ENCODE assay signal across 9 cellular contexts in genomic region chr12:16606201-16606849, GRCh38. TPM values are rescaled to one million over a fixed set of nuclear protein-coding genes. Genes with fewer than 3 reads are reported as not detected.
A peak's percentile ranks its signal among the peaks of the same experiment; 100 is the strongest.
DNase-seq lines count a peak whose midpoint lies in the region; ATAC-seq, FAIRE-seq and TF ChIP-seq lines count a peak whose summit lies in the region.
"Had no signal": no experiment of that assay in that cellular context is flagged by ENCODE, and none has a peak within 500 bp of the region (broad histone marks: within the 10 kb centered on the region; RNA-seq: fewer than 3 reads in every experiment).

No MANE protein-coding gene starts in this region.

- ATAC-seq in GM21367 (IDR thresholded peaks at IDR 0.05; ENCODE audit: unreplicated experiment) (peak; percentile 38), GM12878 (peak; percentile 40)

- H3K27ac ChIP-seq in GM12878 (ENCODE audit: control insufficient read depth, insufficient read depth) (no peak overlapping the region), kidney (ENCODE audit: low read depth in 2 of 2, low read length in 2 of 2) (peak overlapping the region in 1 of 2 donors; percentile 44), stomach smooth muscle (ENCODE audit: low read length) (peak overlapping the region; percentile 81)

- no TSS peak for BruUV-seq in GM12878 (replicated peaks; lab: Mats Ljungman, UMichigan)

- peak; percentile 50 for DNase-seq in ACHN
- peak; percentile 76 for DNase-seq in NCI-H1092 treated with DMSO at 0.1 percent for 48 hours (lab: John Stamatoyannopoulos, UW)
- DNase-seq in GM12878 (ENCODE audit: low read depth, low spot score): no peak
- DNase-seq in kidney: peak; percentile 44
- DNase-seq in CD14-positive monocyte (ENCODE audit: low spot score): no peak
- DNase-seq in NK-92 (lab: John Stamatoyannopoulos, UW; ENCODE audit: unreplicated experiment): no peak

- in situ Hi-C loops in ACHN (cut with HindIII; ENCODE audit: low pct_ligation_motif_present, low pct_unique_long_range_greater_than_20kb, low sequenced_read_pairs) (no loop called here), GM12878 (cut with MboI) (no loop called here)

- H3K4me1 ChIP-seq in GM12878 (ENCODE audit: control insufficient read depth, insufficient read depth, low read length) (peaks cover 4% of the 10 kb centered on the region; the same call in 1 of the 2 replicates), kidney (ENCODE audit: control insufficient read depth in 1 of 2, insufficient read depth in 1 of 2, low read depth in 1 of 2, low read length in 2 of 2) (peaks cover 3 to 6% of the 10 kb centered on the region in 2 donors), stomach smooth muscle (ENCODE audit: control insufficient read depth, insufficient read depth, low read length) (no peaks in the 10 kb centered on the region)

- H3K9me3 Mint-ChIP-seq in CD14-positive monocyte: peaks cover 0 to 12% (median 9%) of the 10 kb centered on the region in 7 donors

- no peak overlapping the region for H3K27ac Mint-ChIP-seq in CD14-positive monocyte

- peaks cover 76 to 87% (median 80%) of the 10 kb centered on the region in 3 donors for H3K27me3 Mint-ChIP-seq in CD14-positive monocyte (ENCODE audit: low read depth in 3 of 3)

- no peaks in the 10 kb centered on the region for H3K36me3 Mint-ChIP-seq in CD14-positive monocyte

- TF ChIP-seq CTCF in GM12878 (IDR thresholded peaks at IDR 0.05 in 2 of 3, conservative IDR thresholded peaks at IDR 0.05 in 1 of 3; ENCODE audit: control insufficient read depth in 2 of 3, extremely low read depth in 1 of 3, insufficient read depth in 1 of 3, low read depth in 3 of 3, low read length in 3 of 3): no peak
- no peak for TF ChIP-seq CTCF in kidney (IDR thresholded peaks at IDR 0.05; ENCODE audit: borderline replicate concordance, extremely low read depth, insufficient read depth)
- TF ChIP-seq CTCF in CD14-positive monocyte (IDR thresholded peaks at IDR 0.05): no peak

- H3K9ac ChIP-seq in GM12878 (ENCODE audit: control insufficient read depth, insufficient read depth, low read length): no peak overlapping the region
- H3K9ac ChIP-seq in kidney (ENCODE audit: low read length in 2 of 2): no peak overlapping the region
- peak overlapping the region; percentile 59 to 88 for H3K9ac ChIP-seq in stomach smooth muscle (ENCODE audit: low read length in 2 of 2)

- no peak for TF ChIP-seq EP300 in GM12878 (IDR thresholded peaks at IDR 0.05; ENCODE audit: borderline replicate concordance in 1 of 2, control insufficient read depth in 1 of 2, low read depth in 2 of 2, low read length in 2 of 2)

- H3K4me1 Mint-ChIP-seq in CD14-positive monocyte: peaks cover 8% of the 10 kb centered on the region

- intact Hi-C loops in GM12878 (cut with micrococcal nuclease; ENCODE audit: unreplicated experiment): no loop called here
- intact Hi-C loops in kidney (cut with DNase I): no loop called here
- intact Hi-C loops in CD14-positive monocyte (cut with micrococcal nuclease): no loop called here

- no peaks in the 10 kb centered on the region for H3K9me3 ChIP-seq in GM12878 (replicated peaks; ENCODE audit: control insufficient read depth, insufficient read depth, low read length)
- no peaks in the 10 kb centered on the region for H3K9me3 ChIP-seq in kidney (ENCODE audit: control insufficient read depth in 1 of 2, low read length in 2 of 2)
- H3K9me3 ChIP-seq in stomach smooth muscle (ENCODE audit: control insufficient read depth in 2 of 2, low read length in 2 of 2): no peaks in the 10 kb centered on the region

- H3K4me3 ChIP-seq in GM12878 (peak overlapping the region; percentile 34; the same call in 1 of the 2 replicates), kidney (ENCODE audit: low read length in 2 of 2) (peak overlapping the region; percentile 62 to 68), stomach smooth muscle (ENCODE audit: low read length in 2 of 2) (peak overlapping the region; percentile 85)

- POLR2A ChIA-PET in GM12878 (lab: Charles Lee): interaction anchor here (0.5 to 1.6 kb wide), 7 partner anchors 9 to 226 kb away, joined by 3 to 5 read pairs (median 3); no protein-coding TSS in a partner anchor

- 5% methylated on average over 26 of the region's 26 CpGs for WGBS in GM12878 (ENCODE audit: insufficient coverage, insufficient replicate concordance, low lambda C conversion rate, missing lambda C conversion rate)

- no peak for TF ChIP-seq RAD21 in GM12878 (IDR thresholded peaks at IDR 0.05; ENCODE audit: insufficient read depth, low read depth, low read length)

- CTCF ChIA-PET in GM12878 (lab: Yijun Ruan, JAX): interaction anchor here (0.6 to 1.7 kb wide), 6 partner anchors 9 to 223 kb away, joined by 3 to 5 read pairs (median 3); no protein-coding TSS in a partner anchor

- H4K20me1 ChIP-seq in GM12878 (ENCODE audit: control insufficient read depth, insufficient read depth): no peaks in the 10 kb centered on the region

- FAIRE-seq in GM12878 (lab: Jason Lieb, UNC): no peak
- FAIRE-seq in kidney (lab: Jason Lieb, UNC): no peak
- FAIRE-seq: G401.6 had no signal

- H3K4me2 ChIP-seq in GM12878 (ENCODE audit: control insufficient read depth, insufficient read depth): peak overlapping the region; percentile 50

- H3K27me3 ChIP-seq in GM12878 (replicated peaks in 1 of 2; ENCODE audit: control insufficient read depth in 2 of 2, insufficient read depth in 2 of 2, low read length in 1 of 2): peaks cover 0 to 2% of the 10 kb centered on the region in 2 experiments; a peak in 2 of 4 replicates
- H3K27me3 ChIP-seq in stomach smooth muscle (ENCODE audit: control insufficient read depth in 1 of 2, insufficient read depth in 2 of 2, low read length in 2 of 2): peaks cover 0 to 2% of the 10 kb centered on the region in 2 donors

- peak overlapping the region in 1 of 2 donors; percentile 86 for H3K4me3 Mint-ChIP-seq in CD14-positive monocyte

- RAD21 ChIA-PET in GM12878 (lab: Charles Lee; ENCODE audit: unreplicated experiment): interaction anchor here (0.9 to 2.6 kb wide), 13 partner anchors 10 to 230 kb away, joined by 3 to 16 read pairs (median 3); no protein-coding TSS in a partner anchor

- H3K36me3 ChIP-seq in GM12878 (ENCODE audit: control insufficient read depth in 2 of 2, insufficient read depth in 2 of 2, low read length in 1 of 2) (no peaks in the 10 kb centered on the region), kidney (ENCODE audit: control insufficient read depth in 1 of 2, insufficient read depth in 2 of 2, low read length in 2 of 2) (no peaks in the 10 kb centered on the region), stomach smooth muscle (ENCODE audit: control insufficient read depth in 2 of 2, insufficient read depth in 2 of 2, low read length in 2 of 2) (no peaks in the 10 kb centered on the region)

- H3K79me2 ChIP-seq in GM12878 (ENCODE audit: control insufficient read depth, insufficient read depth, low read length): no peaks in the 10 kb centered on the region

- peak overlapping the region; percentile 42 for H2AFZ ChIP-seq in GM12878 (ENCODE audit: control insufficient read depth, low read depth, low read length)

- SMC1A ChIA-PET in GM12878 (lab: Charles Lee; ENCODE audit: uncharacterized antibody, unreplicated experiment): interaction anchor here (0.6 to 10.4 kb wide), 23 partner anchors 6 to 382 kb away, joined by 3 to 121 read pairs (median 3); no protein-coding TSS in a partner anchor

- no peak for TF ChIP-seq POLR2A in GM12878 (IDR thresholded peaks at IDR 0.05; ENCODE audit: low read depth, low read length)

TF ChIP-seq in GM12878, 131 proteins besides CTCF, POLR2A, EP300 and RAD21 (continues in another document):
- TF ChIP-seq CHD4 (IDR thresholded peaks at IDR 0.05): no peak
- TF ChIP-seq ZNF217 (IDR thresholded peaks at IDR 0.05): no peak
- TF ChIP-seq BHLHE40 (IDR thresholded peaks at IDR 0.05; ENCODE audit: borderline replicate concordance in 1 of 2, low read depth in 2 of 2, low read length in 1 of 2): peak in 1 of 2 experiments; percentile 39; a peak in 2 of 4 replicates
- no peak for TF ChIP-seq PAX8 (IDR thresholded peaks at IDR 0.05)
- peak; percentile 24 for TF ChIP-seq MEF2B (IDR thresholded peaks at IDR 0.05; ENCODE audit: partially characterized antibody, poor library complexity, severe bottlenecking)
- TF ChIP-seq EED (IDR thresholded peaks at IDR 0.05; ENCODE audit: low read depth): no peak
- no peak for TF ChIP-seq ZNF207 (IDR thresholded peaks at IDR 0.05; ENCODE audit: borderline replicate concordance)

RNA-seq across cellular contexts. Expression of gene LMO3, which starts 0.4 kb away (rescaled TPM):
- 5.5 and 5.7 TPM in 2 replicates for total RNA-seq in GM12878 (2013; cell fraction: nucleolus; rRNA removed)
- total RNA-seq in GM12878 (2014; rRNA removed) (1.4 and 1.8 TPM in 2 replicates), GM12878 (2014; rRNA removed; fragmentation: Illumina TruSeq; extraction: Trizol) (2.1 and 2.6 TPM in 2 replicates), GM12878 (2021) (1.6 and 2.0 TPM in 2 replicates), kidney (3.7 TPM)
- polyA plus RNA-seq in GM12878 (2011; ENCODE audit: low read depth): 0.31 TPM
- polyA plus RNA-seq in GM12878 (2011; rRNA removed) (13.5 and 18.5 TPM in 2 replicates), GM12878 (2014; fragmentation: Illumina TruSeq; extraction: Trizol) (2.4 and 3.9 TPM in 2 replicates), GM12878 (2014; fragmentation: Nextera tagmentation; extraction: Ambion mirVana) (1 to 10 TPM; 1.8 to 2.0 TPM), GM12878 (2014; rRNA removed) (1.5 and 2.9 TPM in 2 replicates), GM12878 (2016; fragmentation: Nextera tagmentation; extraction: Ambion mirVana) (1 to 10 TPM; 1.6 to 1.7 TPM), kidney (ENCODE audit: insufficient read depth, low read depth, low replicate concordance) (4.6 TPM), CD14-positive monocyte (not detected)
- 6.7 and 11.1 TPM in 2 replicates for polyA plus RNA-seq in GM12878 (2011; cell fraction: cytosol; rRNA removed)
- 11.7 and 16.3 TPM in 2 replicates for polyA plus RNA-seq in GM12878 (2011; cell fraction: nucleus; rRNA removed)
- 0.96 and 1.7 TPM in 2 replicates for polyA plus RNA-seq in GM12878 (2012)
- polyA minus RNA-seq in GM12878 (2011; rRNA and poly(A)+ RNA removed): 19.8 and 29.1 TPM in 2 replicates
- 4.4 and 8.0 TPM in 2 replicates for polyA minus RNA-seq in GM12878 (2011; cell fraction: cytosol; rRNA and poly(A)+ RNA removed)
- 26.6 and 32.1 TPM in 2 replicates for polyA minus RNA-seq in GM12878 (2011; cell fraction: nucleus; rRNA and poly(A)+ RNA removed)

Comparison
In these comparisons a context has a peak if more than half of its experiments do, and no peak if none do; other contexts are left out.
1. DNase-seq: peak in ACHN (single experiment), NCI-H1092 treated with DMSO at 0.1 percent for 48 hours (single experiment) and kidney (single experiment); none in GM12878 (single experiment), CD14-positive monocyte (single experiment) and NK-92 (single experiment).
2. H3K4me3 ChIP-seq: peak in every context shown above with its lines; median percentile 85 in stomach smooth muscle; 65 in kidney; 34 in GM12878.
3. H3K9ac ChIP-seq: peak in stomach smooth muscle (2 of 2); none in GM12878 (single experiment) and kidney (0 of 2).